ENCODE assay signal across 1 cellular context in the genomic region with DNA sequence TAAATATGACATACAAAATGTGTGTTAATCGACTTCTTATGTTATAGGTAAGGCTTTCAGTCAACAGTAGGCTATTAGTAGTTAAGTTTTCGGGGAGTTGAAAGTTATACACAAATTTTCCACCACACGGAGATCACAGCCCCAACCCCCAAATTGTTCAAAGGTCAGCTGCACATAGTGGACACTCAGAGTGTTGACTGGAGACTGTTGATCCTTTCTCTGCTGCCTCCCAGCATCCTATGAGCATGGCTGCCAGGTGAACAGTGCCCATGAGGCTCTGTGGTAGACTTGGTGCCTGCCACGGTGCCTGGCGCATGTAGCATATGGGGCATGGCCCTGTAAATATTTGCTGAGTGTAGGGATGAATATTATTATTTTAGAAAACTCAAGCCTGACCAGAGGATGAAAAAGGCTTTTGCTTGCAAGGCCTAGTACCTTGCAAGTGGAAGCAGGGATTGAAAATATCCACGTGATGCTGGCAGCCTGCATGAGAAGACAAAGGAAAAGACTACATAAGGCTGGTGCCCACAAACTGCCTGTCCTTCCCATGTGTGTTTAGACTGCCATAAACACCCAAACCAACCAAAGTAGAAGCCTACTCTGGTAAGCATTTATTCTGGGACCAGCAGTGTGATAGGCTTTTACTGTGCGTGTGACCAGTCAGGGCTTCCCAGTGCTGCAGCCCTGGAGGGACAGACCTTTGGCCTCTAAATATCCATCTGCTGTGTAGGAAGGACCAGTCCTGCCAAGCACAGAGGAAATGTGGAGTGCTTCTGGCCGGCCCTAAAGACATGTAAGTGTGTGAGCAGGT.
TF ChIP-seq lines count a peak whose summit lies in the region.

No MANE protein-coding gene starts in this region.

TF ChIP-seq in HepG2, 621 proteins besides CTCF, POLR2A, EP300 and RAD21 (continued from another document and continues in another):
- TF ChIP-seq, protein P1, sequence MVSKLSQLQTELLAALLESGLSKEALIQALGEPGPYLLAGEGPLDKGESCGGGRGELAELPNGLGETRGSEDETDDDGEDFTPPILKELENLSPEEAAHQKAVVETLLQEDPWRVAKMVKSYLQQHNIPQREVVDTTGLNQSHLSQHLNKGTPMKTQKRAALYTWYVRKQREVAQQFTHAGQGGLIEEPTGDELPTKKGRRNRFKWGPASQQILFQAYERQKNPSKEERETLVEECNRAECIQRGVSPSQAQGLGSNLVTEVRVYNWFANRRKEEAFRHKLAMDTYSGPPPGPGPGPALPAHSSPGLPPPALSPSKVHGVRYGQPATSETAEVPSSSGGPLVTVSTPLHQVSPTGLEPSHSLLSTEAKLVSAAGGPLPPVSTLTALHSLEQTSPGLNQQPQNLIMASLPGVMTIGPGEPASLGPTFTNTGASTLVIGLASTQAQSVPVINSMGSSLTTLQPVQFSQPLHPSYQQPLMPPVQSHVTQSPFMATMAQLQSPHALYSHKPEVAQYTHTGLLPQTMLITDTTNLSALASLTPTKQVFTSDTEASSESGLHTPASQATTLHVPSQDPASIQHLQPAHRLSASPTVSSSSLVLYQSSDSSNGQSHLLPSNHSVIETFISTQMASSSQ (IDR thresholded peaks at IDR 0.05; ENCODE audit: low read depth) = no peak
- TF ChIP-seq, protein P1 (CRISPR knock-in tag; IDR thresholded peaks at IDR 0.05; ENCODE audit: borderline replicate concordance) = no peak
- TF ChIP-seq HNF4A (CRISPR knock-in tag; IDR thresholded peaks at IDR 0.05) = peak; percentile 90
- TF ChIP-seq ZNF350 (CRISPR knock-in tag; IDR thresholded peaks at IDR 0.05; ENCODE audit: borderline replicate concordance, low read depth) = no peak
- no peak for TF ChIP-seq ZNF563 (CRISPR knock-in tag; IDR thresholded peaks at IDR 0.05)
- TF ChIP-seq ZNF720 (CRISPR knock-in tag; IDR thresholded peaks at IDR 0.05) = no peak
- TF ChIP-seq, protein P2, sequence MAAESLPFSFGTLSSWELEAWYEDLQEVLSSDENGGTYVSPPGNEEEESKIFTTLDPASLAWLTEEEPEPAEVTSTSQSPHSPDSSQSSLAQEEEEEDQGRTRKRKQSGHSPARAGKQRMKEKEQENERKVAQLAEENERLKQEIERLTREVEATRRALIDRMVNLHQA (CRISPR knock-in tag; IDR thresholded peaks at IDR 0.05) = no peak
- TF ChIP-seq, protein P3, sequence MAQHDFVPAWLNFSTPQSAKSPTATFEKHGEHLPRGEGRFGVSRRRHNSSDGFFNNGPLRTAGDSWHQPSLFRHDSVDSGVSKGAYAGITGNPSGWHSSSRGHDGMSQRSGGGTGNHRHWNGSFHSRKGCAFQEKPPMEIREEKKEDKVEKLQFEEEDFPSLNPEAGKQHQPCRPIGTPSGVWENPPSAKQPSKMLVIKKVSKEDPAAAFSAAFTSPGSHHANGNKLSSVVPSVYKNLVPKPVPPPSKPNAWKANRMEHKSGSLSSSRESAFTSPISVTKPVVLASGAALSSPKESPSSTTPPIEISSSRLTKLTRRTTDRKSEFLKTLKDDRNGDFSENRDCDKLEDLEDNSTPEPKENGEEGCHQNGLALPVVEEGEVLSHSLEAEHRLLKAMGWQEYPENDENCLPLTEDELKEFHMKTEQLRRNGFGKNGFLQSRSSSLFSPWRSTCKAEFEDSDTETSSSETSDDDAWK (CRISPR knock-in tag; IDR thresholded peaks at IDR 0.05) = no peak
- TF ChIP-seq SNAI1 (CRISPR knock-in tag; IDR thresholded peaks at IDR 0.05; ENCODE audit: borderline replicate concordance) = no peak
- TF ChIP-seq KMT2B (CRISPR knock-in tag; IDR thresholded peaks at IDR 0.05) = no peak
- no peak for TF ChIP-seq WIZ (CRISPR knock-in tag; IDR thresholded peaks at IDR 0.05)
- TF ChIP-seq, protein P4, sequence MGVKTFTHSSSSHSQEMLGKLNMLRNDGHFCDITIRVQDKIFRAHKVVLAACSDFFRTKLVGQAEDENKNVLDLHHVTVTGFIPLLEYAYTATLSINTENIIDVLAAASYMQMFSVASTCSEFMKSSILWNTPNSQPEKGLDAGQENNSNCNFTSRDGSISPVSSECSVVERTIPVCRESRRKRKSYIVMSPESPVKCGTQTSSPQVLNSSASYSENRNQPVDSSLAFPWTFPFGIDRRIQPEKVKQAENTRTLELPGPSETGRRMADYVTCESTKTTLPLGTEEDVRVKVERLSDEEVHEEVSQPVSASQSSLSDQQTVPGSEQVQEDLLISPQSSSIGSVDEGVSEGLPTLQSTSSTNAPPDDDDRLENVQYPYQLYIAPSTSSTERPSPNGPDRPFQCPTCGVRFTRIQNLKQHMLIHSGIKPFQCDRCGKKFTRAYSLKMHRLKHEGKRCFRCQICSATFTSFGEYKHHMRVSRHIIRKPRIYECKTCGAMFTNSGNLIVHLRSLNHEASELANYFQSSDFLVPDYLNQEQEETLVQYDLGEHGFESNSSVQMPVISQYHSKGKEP (CRISPR knock-in tag; IDR thresholded peaks at IDR 0.05) = no peak
- no peak for TF ChIP-seq SOX13 (IDR thresholded peaks at IDR 0.05)
- peak in 1 of 2 experiments; percentile 35; a peak in 1 of 4 replicates for TF ChIP-seq SOX13 (CRISPR knock-in tag; conservative IDR thresholded peaks at IDR 0.05 in 1 of 2, IDR thresholded peaks at IDR 0.05 in 1 of 2)
- TF ChIP-seq, protein P5, sequence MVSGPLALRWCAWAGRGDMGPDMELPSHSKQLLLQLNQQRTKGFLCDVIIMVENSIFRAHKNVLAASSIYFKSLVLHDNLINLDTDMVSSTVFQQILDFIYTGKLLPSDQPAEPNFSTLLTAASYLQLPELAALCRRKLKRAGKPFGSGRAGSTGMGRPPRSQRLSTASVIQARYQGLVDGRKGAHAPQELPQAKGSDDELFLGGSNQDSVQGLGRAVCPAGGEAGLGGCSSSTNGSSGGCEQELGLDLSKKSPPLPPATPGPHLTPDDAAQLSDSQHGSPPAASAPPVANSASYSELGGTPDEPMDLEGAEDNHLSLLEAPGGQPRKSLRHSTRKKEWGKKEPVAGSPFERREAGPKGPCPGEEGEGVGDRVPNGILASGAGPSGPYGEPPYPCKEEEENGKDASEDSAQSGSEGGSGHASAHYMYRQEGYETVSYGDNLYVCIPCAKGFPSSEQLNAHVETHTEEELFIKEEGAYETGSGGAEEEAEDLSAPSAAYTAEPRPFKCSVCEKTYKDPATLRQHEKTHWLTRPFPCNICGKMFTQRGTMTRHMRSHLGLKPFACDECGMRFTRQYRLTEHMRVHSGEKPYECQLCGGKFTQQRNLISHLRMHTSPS (CRISPR knock-in tag; IDR thresholded peaks at IDR 0.05; ENCODE audit: low read depth) = 0 out of 2 replicates have a peak, but pooled peaks have one; percentile 22
- TF ChIP-seq ZNF670 (CRISPR knock-in tag; IDR thresholded peaks at IDR 0.05; ENCODE audit: borderline replicate concordance) = no peak
- TF ChIP-seq PAF1 (CRISPR knock-in tag; IDR thresholded peaks at IDR 0.05) = no peak
- TF ChIP-seq, protein P6, sequence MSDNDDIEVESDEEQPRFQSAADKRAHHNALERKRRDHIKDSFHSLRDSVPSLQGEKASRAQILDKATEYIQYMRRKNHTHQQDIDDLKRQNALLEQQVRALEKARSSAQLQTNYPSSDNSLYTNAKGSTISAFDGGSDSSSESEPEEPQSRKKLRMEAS (IDR thresholded peaks at IDR 0.05) = peak; percentile 26; the same call in 1 of the 2 replicates
- TF ChIP-seq RFXANK (CRISPR knock-in tag; IDR thresholded peaks at IDR 0.05) = no peak
- no peak for TF ChIP-seq ZNF510 (CRISPR knock-in tag; IDR thresholded peaks at IDR 0.05; ENCODE audit: low read depth)
- peak; percentile 44 for TF ChIP-seq SALL1 (CRISPR knock-in tag; IDR thresholded peaks at IDR 0.05)
- TF ChIP-seq, protein P7, sequence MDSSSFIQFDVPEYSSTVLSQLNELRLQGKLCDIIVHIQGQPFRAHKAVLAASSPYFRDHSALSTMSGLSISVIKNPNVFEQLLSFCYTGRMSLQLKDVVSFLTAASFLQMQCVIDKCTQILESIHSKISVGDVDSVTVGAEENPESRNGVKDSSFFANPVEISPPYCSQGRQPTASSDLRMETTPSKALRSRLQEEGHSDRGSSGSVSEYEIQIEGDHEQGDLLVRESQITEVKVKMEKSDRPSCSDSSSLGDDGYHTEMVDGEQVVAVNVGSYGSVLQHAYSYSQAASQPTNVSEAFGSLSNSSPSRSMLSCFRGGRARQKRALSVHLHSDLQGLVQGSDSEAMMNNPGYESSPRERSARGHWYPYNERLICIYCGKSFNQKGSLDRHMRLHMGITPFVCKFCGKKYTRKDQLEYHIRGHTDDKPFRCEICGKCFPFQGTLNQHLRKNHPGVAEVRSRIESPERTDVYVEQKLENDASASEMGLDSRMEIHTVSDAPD (CRISPR knock-in tag; IDR thresholded peaks at IDR 0.05) = no peak
- TF ChIP-seq FOXM1 (CRISPR knock-in tag; IDR thresholded peaks at IDR 0.05) = no peak
- no peak for TF ChIP-seq MIER2 (CRISPR knock-in tag; IDR thresholded peaks at IDR 0.05)
- TF ChIP-seq, protein P8, sequence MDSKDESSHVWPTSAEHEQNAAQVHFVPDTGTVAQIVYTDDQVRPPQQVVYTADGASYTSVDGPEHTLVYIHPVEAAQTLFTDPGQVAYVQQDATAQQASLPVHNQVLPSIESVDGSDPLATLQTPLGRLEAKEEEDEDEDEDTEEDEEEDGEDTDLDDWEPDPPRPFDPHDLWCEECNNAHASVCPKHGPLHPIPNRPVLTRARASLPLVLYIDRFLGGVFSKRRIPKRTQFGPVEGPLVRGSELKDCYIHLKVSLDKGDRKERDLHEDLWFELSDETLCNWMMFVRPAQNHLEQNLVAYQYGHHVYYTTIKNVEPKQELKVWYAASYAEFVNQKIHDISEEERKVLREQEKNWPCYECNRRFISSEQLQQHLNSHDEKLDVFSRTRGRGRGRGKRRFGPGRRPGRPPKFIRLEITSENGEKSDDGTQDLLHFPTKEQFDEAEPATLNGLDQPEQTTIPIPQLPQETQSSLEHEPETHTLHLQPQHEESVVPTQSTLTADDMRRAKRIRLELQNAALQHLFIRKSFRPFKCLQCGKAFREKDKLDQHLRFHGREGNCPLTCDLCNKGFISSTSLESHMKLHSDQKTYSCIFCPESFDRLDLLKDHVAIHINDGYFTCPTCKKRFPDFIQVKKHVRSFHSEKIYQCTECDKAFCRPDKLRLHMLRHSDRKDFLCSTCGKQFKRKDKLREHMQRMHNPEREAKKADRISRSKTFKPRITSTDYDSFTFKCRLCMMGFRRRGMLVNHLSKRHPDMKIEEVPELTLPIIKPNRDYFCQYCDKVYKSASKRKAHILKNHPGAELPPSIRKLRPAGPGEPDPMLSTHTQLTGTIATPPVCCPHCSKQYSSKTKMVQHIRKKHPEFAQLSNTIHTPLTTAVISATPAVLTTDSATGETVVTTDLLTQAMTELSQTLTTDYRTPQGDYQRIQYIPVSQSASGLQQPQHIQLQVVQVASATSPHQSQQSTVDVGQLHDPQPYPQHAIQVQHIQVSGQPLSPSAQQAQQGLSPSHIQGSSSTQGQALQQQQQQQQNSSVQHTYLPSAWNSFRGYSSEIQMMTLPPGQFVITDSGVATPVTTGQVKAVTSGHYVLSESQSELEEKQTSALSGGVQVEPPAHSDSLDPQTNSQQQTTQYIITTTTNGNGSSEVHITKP (CRISPR knock-in tag; IDR thresholded peaks at IDR 0.05; ENCODE audit: low read depth) = no peak
- TF ChIP-seq ZNF547 (CRISPR knock-in tag; IDR thresholded peaks at IDR 0.05) = no peak
- TF ChIP-seq, protein P9, sequence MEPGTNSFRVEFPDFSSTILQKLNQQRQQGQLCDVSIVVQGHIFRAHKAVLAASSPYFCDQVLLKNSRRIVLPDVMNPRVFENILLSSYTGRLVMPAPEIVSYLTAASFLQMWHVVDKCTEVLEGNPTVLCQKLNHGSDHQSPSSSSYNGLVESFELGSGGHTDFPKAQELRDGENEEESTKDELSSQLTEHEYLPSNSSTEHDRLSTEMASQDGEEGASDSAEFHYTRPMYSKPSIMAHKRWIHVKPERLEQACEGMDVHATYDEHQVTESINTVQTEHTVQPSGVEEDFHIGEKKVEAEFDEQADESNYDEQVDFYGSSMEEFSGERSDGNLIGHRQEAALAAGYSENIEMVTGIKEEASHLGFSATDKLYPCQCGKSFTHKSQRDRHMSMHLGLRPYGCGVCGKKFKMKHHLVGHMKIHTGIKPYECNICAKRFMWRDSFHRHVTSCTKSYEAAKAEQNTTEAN (CRISPR knock-in tag; conservative IDR thresholded peaks at IDR 0.05) = no peak
- TF ChIP-seq MED8 (CRISPR knock-in tag; IDR thresholded peaks at IDR 0.05; ENCODE audit: insufficient replicate concordance) = no peak
- TF ChIP-seq ZNF570 (CRISPR knock-in tag; IDR thresholded peaks at IDR 0.05; ENCODE audit: borderline replicate concordance) = no peak
- TF ChIP-seq ASH2L (IDR thresholded peaks at IDR 0.05; ENCODE audit: insufficient read length, low read depth, low read length) = no peak
- TF ChIP-seq ZNF337 (CRISPR knock-in tag; IDR thresholded peaks at IDR 0.05; ENCODE audit: borderline replicate concordance, low read depth) = no peak
- TF ChIP-seq, protein P10, sequence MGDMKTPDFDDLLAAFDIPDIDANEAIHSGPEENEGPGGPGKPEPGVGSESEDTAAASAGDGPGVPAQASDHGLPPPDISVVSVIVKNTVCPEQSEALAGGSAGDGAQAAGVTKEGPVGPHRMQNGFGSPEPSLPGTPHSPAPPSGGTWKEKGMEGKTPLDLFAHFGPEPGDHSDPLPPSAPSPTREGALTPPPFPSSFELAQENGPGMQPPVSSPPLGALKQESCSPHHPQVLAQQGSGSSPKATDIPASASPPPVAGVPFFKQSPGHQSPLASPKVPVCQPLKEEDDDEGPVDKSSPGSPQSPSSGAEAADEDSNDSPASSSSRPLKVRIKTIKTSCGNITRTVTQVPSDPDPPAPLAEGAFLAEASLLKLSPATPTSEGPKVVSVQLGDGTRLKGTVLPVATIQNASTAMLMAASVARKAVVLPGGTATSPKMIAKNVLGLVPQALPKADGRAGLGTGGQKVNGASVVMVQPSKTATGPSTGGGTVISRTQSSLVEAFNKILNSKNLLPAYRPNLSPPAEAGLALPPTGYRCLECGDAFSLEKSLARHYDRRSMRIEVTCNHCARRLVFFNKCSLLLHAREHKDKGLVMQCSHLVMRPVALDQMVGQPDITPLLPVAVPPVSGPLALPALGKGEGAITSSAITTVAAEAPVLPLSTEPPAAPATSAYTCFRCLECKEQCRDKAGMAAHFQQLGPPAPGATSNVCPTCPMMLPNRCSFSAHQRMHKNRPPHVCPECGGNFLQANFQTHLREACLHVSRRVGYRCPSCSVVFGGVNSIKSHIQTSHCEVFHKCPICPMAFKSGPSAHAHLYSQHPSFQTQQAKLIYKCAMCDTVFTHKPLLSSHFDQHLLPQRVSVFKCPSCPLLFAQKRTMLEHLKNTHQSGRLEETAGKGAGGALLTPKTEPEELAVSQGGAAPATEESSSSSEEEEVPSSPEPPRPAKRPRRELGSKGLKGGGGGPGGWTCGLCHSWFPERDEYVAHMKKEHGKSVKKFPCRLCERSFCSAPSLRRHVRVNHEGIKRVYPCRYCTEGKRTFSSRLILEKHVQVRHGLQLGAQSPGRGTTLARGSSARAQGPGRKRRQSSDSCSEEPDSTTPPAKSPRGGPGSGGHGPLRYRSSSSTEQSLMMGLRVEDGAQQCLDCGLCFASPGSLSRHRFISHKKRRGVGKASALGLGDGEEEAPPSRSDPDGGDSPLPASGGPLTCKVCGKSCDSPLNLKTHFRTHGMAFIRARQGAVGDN (CRISPR knock-in tag; IDR thresholded peaks at IDR 0.05) = peak; percentile 46
- no peak for TF ChIP-seq ZNF441 (CRISPR knock-in tag; IDR thresholded peaks at IDR 0.05; ENCODE audit: borderline replicate concordance)
- TF ChIP-seq REL (CRISPR knock-in tag; conservative IDR thresholded peaks at IDR 0.05) = no peak
- no peak for TF ChIP-seq PHF21A (CRISPR knock-in tag; IDR thresholded peaks at IDR 0.05)
